ENCODE assay signal across 8 cellular contexts in the genomic region with DNA sequence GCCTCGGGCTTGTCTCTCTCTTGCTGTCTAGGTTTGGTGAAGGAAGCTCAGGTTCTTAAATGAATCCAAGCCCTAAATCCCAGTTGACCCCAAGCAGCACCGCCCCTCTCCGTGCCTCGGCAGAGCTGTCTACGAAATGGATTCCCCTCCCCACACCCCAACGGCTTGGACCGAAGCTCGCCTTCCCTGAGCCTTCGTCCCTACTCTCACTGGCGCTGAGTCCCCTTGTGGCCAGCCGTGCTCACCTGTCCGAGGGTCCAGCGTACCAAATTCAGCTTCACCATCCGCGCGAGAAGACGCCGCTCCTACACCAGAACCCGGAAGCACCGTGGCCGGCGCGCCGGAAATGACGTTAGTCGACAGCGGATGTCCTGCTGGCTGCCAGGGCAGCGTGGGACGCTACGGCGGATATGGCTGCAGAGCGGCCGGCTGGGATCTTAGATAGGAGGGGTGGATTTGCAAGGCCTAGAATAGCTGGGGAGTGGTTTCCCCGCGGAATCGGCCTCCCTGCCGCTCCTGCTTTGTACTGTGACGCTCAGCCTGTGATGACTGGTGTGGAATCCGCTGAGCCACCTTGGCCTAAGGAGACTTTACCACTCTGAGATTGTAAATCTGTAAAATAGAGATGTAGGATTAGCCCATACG. TPM values are rescaled to one million over a fixed set of nuclear protein-coding genes. Genes with fewer than 3 reads are reported as not detected.
DNase-seq lines count a peak whose midpoint lies in the region; ATAC-seq and TF ChIP-seq lines count a peak whose summit lies in the region.

TFIP11 (minus strand) TSS at position 325 of the 645 bp plus-strand sequence. CDS start 2,201 bp downstream, outside the sequence.

- H3K36me3 ChIP-seq in prostate gland: peaks cover 4 to 6% of the 10 kb centered on the region in 2 donors

- peak within 1 kb of the TSS; percentile 66 to 72 for H3K27ac ChIP-seq in prostate gland

- H3K4me3 ChIP-seq in prostate gland: peak within 1 kb of the TSS; percentile 84 to 86

- TF ChIP-seq CTCF in GM13977 (IDR thresholded peaks at IDR 0.05; ENCODE audit: extremely low read depth, insufficient read depth, missing control alignments) (no peak), prostate gland (IDR thresholded peaks at IDR 0.05) (peak in 1 of 4 experiments; percentile 20)

- ATAC-seq in HG02870 (IDR thresholded peaks at IDR 0.05; ENCODE audit: unreplicated experiment) (peak; percentile 89), left ventricle myocardium superior (peak; percentile 99)

- under 1% methylated on average over 40 of the region's 40 CpGs for WGBS in prostate gland

- peaks cover 9% of the 10 kb centered on the region for H3K4me1 ChIP-seq in prostate gland (replicated peaks)

- TF ChIP-seq POLR2A in prostate gland (IDR thresholded peaks at IDR 0.05): no peak

- in situ Hi-C loops in GM13977 (cut with MboI; ENCODE audit: low pct_unique_long_range_greater_than_20kb, low sequenced_read_pairs, unreplicated experiment): no loop called here

- H3K9me3 ChIP-seq in prostate gland: no peaks in the 10 kb centered on the region

- DNase-seq in GM13977 (ENCODE audit: low spot score): peak; percentile 94
- peak; percentile 89 for DNase-seq in NCI-H1930 (lab: John Stamatoyannopoulos, UW)
- peak; percentile 58 to 99 (median 89) for DNase-seq in anterior cingulate cortex (lab: John Stamatoyannopoulos, UW)
- DNase-seq in left ventricle myocardium superior: peak; percentile 97
- DNase-seq in prostate gland (ENCODE audit: low spot score): peak; percentile 93
- DNase-seq in ureter (ENCODE audit: low spot score): peak; percentile 94

- intact Hi-C loops in T-helper 2 cell treated with Interferon-gamma antibody and Interleukin-4, amounts not matched to agents 100 ng/mL and 5 ng/mL, for 36 hours (cut with micrococcal nuclease): loop anchor here (1.0 to 5.0 kb wide), 4 partner anchors 9 to 160 kb away; partner anchors contain the start of genes HPS4, SRRD and TPST2
- intact Hi-C loops in left ventricle myocardium superior (cut with micrococcal nuclease) (no loop called here), prostate gland (cut with DNase I) (no loop called here)

- H3K27me3 ChIP-seq in prostate gland (replicated peaks; ENCODE audit: insufficient read depth): no peaks in the 10 kb centered on the region

RNA-seq across cellular contexts. Expression of gene TFIP11, which starts in this region (rescaled TPM):
- 53.8 and 61.2 TPM in 2 replicates for total RNA-seq in T-helper 2 cell treated with Interferon-gamma antibody and Interleukin-4, amounts not matched to agents 100 ng/mL and 5 ng/mL, for 36 hours
- 22.3 TPM for total RNA-seq in left ventricle myocardium superior
- total RNA-seq in prostate gland: 10 to 100 TPM; 21.9 to 33.2 TPM
- 33.9 TPM for total RNA-seq in ureter

Comparison
In these comparisons a context has a peak if more than half of its experiments do, and no peak if none do; other contexts are left out.
1. Peak in every context shown above with its lines: DNase-seq, ATAC-seq, H3K4me3 ChIP-seq and H3K27ac ChIP-seq.